26 cellular contexts compared by ENCODE assay signal in the genomic region with DNA sequence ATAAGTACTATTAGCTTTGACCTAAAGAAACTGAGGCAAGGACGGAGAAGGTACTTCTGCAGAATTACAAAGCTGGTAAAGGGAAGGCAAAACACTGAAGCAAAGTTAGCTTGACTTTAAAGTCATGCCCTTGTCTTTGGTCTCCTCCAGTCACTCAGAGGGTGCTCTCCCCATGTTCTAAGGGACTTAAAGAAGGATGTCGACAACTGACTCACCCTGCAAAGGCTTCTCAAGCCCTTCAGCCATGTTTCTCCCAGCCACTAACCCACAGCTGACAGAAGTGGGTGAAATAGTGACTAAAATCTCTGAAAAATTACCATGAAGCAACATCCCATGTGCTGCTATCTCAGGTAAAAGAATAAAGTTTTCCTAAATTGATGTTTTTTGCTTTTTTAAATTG.
"Had no signal": no experiment of that assay in that cellular context is flagged by ENCODE, and none has a peak within 500 bp of the region (broad histone marks: within the 10 kb centered on the region; RNA-seq: fewer than 3 reads in every experiment).

No MANE protein-coding gene starts in this region.

- FAIRE-seq: endometrium, small intestine had no signal

- H3K27ac Mint-ChIP-seq: mesothelial cell of epicardium, nephron, neural progenitor cell, progenitor cell of endocrine pancreas had no signal

- H3K9me3 ChIP-seq: gastrocnemius medialis, left lung, mucosa of descending colon, right lobe of liver, stomach, thyroid gland had no signal

- ATAC-seq: effector memory CD8-positive, alpha-beta T cell; gastrocnemius medialis; heart left ventricle; left cardiac atrium; left lung; mucosa of descending colon; right lobe of liver; stimulated activated naive B cell treated with anti-CD40 and anti-IgM and Interleukin-4, amounts not matched to agents 10 μg/mL and 1 μg/mL and 100 μg/mL, for 72 hours had no signal

- H3K27me3 Mint-ChIP-seq: effector memory CD8-positive, alpha-beta T cell; naive B cell; progenitor cell of endocrine pancreas; stimulated activated naive B cell treated with anti-CD40 and anti-IgM and Interleukin-4, amounts not matched to agents 10 μg/mL and 1 μg/mL and 100 μg/mL, for 72 hours had no signal

- H3K4me3 ChIP-seq: gastrocnemius medialis, heart left ventricle, hepatocyte, left lung, mucosa of descending colon, neural progenitor cell, right lobe of liver, stomach, thyroid gland had no signal

- H3K4me1 Mint-ChIP-seq: nephron had no signal

- H3K27ac ChIP-seq: gastrocnemius medialis, heart left ventricle, hepatocyte, left lung, neural progenitor cell, parathyroid adenoma, right lobe of liver, stomach, thyroid gland had no signal

- H3K4me1 ChIP-seq: gastrocnemius medialis, left lung, parathyroid adenoma, right lobe of liver, thyroid gland had no signal

- H3K27me3 ChIP-seq: gastrocnemius medialis, heart left ventricle, hepatocyte, left lung, neural progenitor cell, right lobe of liver, stomach, thyroid gland had no signal

- H3K36me3 ChIP-seq: neural progenitor cell had no signal

- DNase-seq: cortex of kidney; effector memory CD8-positive, alpha-beta T cell; erythroblast; foreskin fibroblast; gastrocnemius medialis; heart left ventricle; left cardiac atrium; left lung; mesenchymal stem cell; mucosa of descending colon; naive B cell; right lobe of liver; small intestine; stimulated activated CD4-positive, alpha-beta T cell treated with anti-CD3 and anti-CD28 coated beads, Interleukin-15, amount 100 ng/mL, for 24 hours; stimulated activated CD4-positive, alpha-beta T cell treated with anti-CD3 and anti-CD28 coated beads, Interleukin-2, amount 100 ng/mL, for 48 hours; stimulated activated naive B cell treated with anti-CD40 and anti-IgM and Interleukin-4, amounts not matched to agents 10 μg/mL and 1 μg/mL and 100 μg/mL, for 72 hours; stomach; thyroid gland; trophoblast cell had no signal

- H3K4me3 Mint-ChIP-seq: effector memory CD8-positive, alpha-beta T cell; mesothelial cell of epicardium; naive B cell; nephron; neural progenitor cell; stimulated activated naive B cell treated with anti-CD40 and anti-IgM and Interleukin-4, amounts not matched to agents 10 μg/mL and 1 μg/mL and 100 μg/mL, for 72 hours had no signal

- H3K9me3 Mint-ChIP-seq: effector memory CD8-positive, alpha-beta T cell; naive B cell; nephron; stimulated activated naive B cell treated with anti-CD40 and anti-IgM and Interleukin-4, amounts not matched to agents 10 μg/mL and 1 μg/mL and 100 μg/mL, for 72 hours had no signal
